Comparison of ENCODE assay signal across 8 cellular contexts in genomic region chr16:66936462-66936861, GRCh38. TPM values are rescaled to one million over a fixed set of nuclear protein-coding genes. Genes with fewer than 3 reads are reported as not detected.
DNase-seq lines count a peak whose midpoint lies in the region; ATAC-seq, FAIRE-seq and TF ChIP-seq lines count a peak whose summit lies in the region.
"Had no signal": no experiment of that assay in that cellular context is flagged by ENCODE, and none has a peak within 500 bp of the region (broad histone marks: within the 10 kb centered on the region; RNA-seq: fewer than 3 reads in every experiment).

No MANE protein-coding gene starts in this region.

- H3K4me3 Mint-ChIP-seq in astrocyte (ENCODE audit: unreplicated experiment): peak overlapping the region; percentile 34

- H3K4me1 Mint-ChIP-seq in astrocyte (ENCODE audit: low read depth, unreplicated experiment): peaks cover 13% of the 10 kb centered on the region

- H3K9ac ChIP-seq in astrocyte (ENCODE audit: low read length): peak overlapping the region; percentile 95
- no peak overlapping the region for H3K9ac ChIP-seq in muscle layer of colon (ENCODE audit: low read length)

- H3K4me1 ChIP-seq in DOHH2 (ENCODE audit: control insufficient read depth, low read length) (peaks cover 22% of the 10 kb centered on the region), astrocyte (ENCODE audit: insufficient read depth, low read length) (peaks cover 19% of the 10 kb centered on the region), muscle layer of colon (ENCODE audit: insufficient read depth, low read length) (peaks cover 34% of the 10 kb centered on the region)

- H4K20me1 ChIP-seq in DOHH2 (ENCODE audit: control insufficient read depth, insufficient read depth, low read depth, low read length) (peaks cover 5% of the 10 kb centered on the region; the same call in 1 of the 2 replicates), astrocyte (ENCODE audit: insufficient read depth, low read length) (peaks cover 87% of the 10 kb centered on the region)

- no peaks in the 10 kb centered on the region for H3F3A ChIP-seq in DOHH2 (ENCODE audit: control insufficient read depth, insufficient read depth)

- no peak overlapping the region for H3K27ac ChIP-seq in DOHH2 (ENCODE audit: low read depth, low read length)
- no peak overlapping the region for H3K27ac ChIP-seq in astrocyte (ENCODE audit: low read depth, low read length)
- no peak overlapping the region for H3K27ac ChIP-seq in muscle layer of colon (ENCODE audit: low read depth, low read length)

- H3K4me3 ChIP-seq in DOHH2 (ENCODE audit: low read length) (no peak overlapping the region), astrocyte (ENCODE audit: insufficient read depth, low read depth, low read length) (no peak overlapping the region), muscle layer of colon (ENCODE audit: low read depth in 1 of 2, low read length in 2 of 2) (peak overlapping the region; percentile 53 to 99)

- no peaks in the 10 kb centered on the region for H3K9me3 Mint-ChIP-seq in astrocyte (ENCODE audit: unreplicated experiment)

- no peaks in the 10 kb centered on the region for H3K9me2 ChIP-seq in DOHH2 (replicated peaks; ENCODE audit: control insufficient read depth, low read length)

- no peak for ATAC-seq in GM19463 (IDR thresholded peaks at IDR 0.05; ENCODE audit: unreplicated experiment)

- H3K9me3 ChIP-seq in DOHH2 (ENCODE audit: control insufficient read depth, insufficient read depth, low read length): no peaks in the 10 kb centered on the region
- H3K9me3 ChIP-seq in astrocyte (ENCODE audit: insufficient read depth, low read depth, low read length): no peaks in the 10 kb centered on the region
- H3K9me3 ChIP-seq in muscle layer of colon (ENCODE audit: low read length): no peaks in the 10 kb centered on the region

- H2AFZ ChIP-seq in astrocyte (ENCODE audit: low read depth, low read length): no peak overlapping the region

- H3K27ac Mint-ChIP-seq in astrocyte (ENCODE audit: unreplicated experiment): no peak overlapping the region

- H3K36me3 Mint-ChIP-seq in astrocyte (ENCODE audit: low read depth, unreplicated experiment): peaks cover 29% of the 10 kb centered on the region

- H3K36me3 ChIP-seq in DOHH2 (ENCODE audit: control insufficient read depth, low read length) (peaks cover 37% of the 10 kb centered on the region), astrocyte (ENCODE audit: insufficient read depth, low read length) (peaks cover 5% of the 10 kb centered on the region), muscle layer of colon (ENCODE audit: insufficient read depth, low read length) (peaks cover 34% of the 10 kb centered on the region)

- peaks cover 40% of the 10 kb centered on the region for H3K79me2 ChIP-seq in DOHH2 (ENCODE audit: control insufficient read depth, low read length)
- H3K79me2 ChIP-seq in astrocyte (ENCODE audit: insufficient read depth, low read length): peaks cover 52% of the 10 kb centered on the region

- H3K27me3 ChIP-seq in DOHH2 (ENCODE audit: control insufficient read depth, low read length) (no peaks in the 10 kb centered on the region), astrocyte (ENCODE audit: insufficient read depth, low read length) (no peaks in the 10 kb centered on the region), muscle layer of colon (ENCODE audit: control insufficient read depth in 1 of 2, insufficient read depth in 2 of 2, low read length in 2 of 2) (no peaks in the 10 kb centered on the region)

- DNase-seq in astrocyte (ENCODE audit: low read depth) (no peak), NCI-H128 (lab: John Stamatoyannopoulos, UW; ENCODE audit: unreplicated experiment) (no peak), DMS153 treated with DMSO at 0.1 percent for 48 hours (lab: John Stamatoyannopoulos, UW; ENCODE audit: unreplicated experiment) (no peak)
- DNase-seq: activated CD8-positive, alpha-beta memory T cell treated with anti-CD3 and anti-CD28 coated beads, Interleukin-2, amount 50 U/mL, for 4 hours; glutamatergic neuron had no signal

- H3K27me3 Mint-ChIP-seq in astrocyte (ENCODE audit: low read depth, unreplicated experiment): no peaks in the 10 kb centered on the region

- 0 out of 2 replicates have a peak overlapping the region, but pooled peaks have one; percentile 94 for H3K4me2 ChIP-seq in DOHH2 (ENCODE audit: low read length)
- peak overlapping the region; percentile 99 for H3K4me2 ChIP-seq in astrocyte (ENCODE audit: low read length)

- no peak for FAIRE-seq in astrocyte (lab: Jason Lieb, UNC)

- no peak for TF ChIP-seq CTCF in DOHH2 (IDR thresholded peaks at IDR 0.05; ENCODE audit: low read depth, low read length, poor library complexity, severe bottlenecking)
- TF ChIP-seq CTCF in astrocyte (IDR thresholded peaks at IDR 0.05; ENCODE audit: insufficient read depth, low read depth, low read length): no peak

RNA-seq across cellular contexts. Expression of gene CES2, which starts 1.1 kb away (rescaled TPM):
- 22.9 and 28.8 TPM in 2 replicates for total RNA-seq in astrocyte

RNA-seq across cellular contexts. Expression of gene CIAO2B, which starts 2.3 kb away (rescaled TPM):
- total RNA-seq in astrocyte: 69.5 and 75.6 TPM in 2 replicates

RNA-seq across cellular contexts. Expression of gene RRAD, which starts 11.1 kb away (rescaled TPM):
- 10.2 and 12.1 TPM in 2 replicates for total RNA-seq in astrocyte

RNA-seq across cellular contexts. Expression of gene CDH16, which starts 17.8 kb away (rescaled TPM):
- total RNA-seq in astrocyte: not detected in 2 replicates

RNA-seq across cellular contexts. Expression of gene CES3, which starts 24.6 kb away (rescaled TPM):
- total RNA-seq in astrocyte: 0.77 and 1.5 TPM in 2 replicates

Comparison
In these comparisons a context has a peak if more than half of its experiments do, and no peak if none do; other contexts are left out.
1. H3K4me3 ChIP-seq: peak in muscle layer of colon (2 of 2); none in DOHH2 (single experiment) and astrocyte (single experiment).